ENCODE assay signal across 8 cellular contexts in the genomic region with DNA sequence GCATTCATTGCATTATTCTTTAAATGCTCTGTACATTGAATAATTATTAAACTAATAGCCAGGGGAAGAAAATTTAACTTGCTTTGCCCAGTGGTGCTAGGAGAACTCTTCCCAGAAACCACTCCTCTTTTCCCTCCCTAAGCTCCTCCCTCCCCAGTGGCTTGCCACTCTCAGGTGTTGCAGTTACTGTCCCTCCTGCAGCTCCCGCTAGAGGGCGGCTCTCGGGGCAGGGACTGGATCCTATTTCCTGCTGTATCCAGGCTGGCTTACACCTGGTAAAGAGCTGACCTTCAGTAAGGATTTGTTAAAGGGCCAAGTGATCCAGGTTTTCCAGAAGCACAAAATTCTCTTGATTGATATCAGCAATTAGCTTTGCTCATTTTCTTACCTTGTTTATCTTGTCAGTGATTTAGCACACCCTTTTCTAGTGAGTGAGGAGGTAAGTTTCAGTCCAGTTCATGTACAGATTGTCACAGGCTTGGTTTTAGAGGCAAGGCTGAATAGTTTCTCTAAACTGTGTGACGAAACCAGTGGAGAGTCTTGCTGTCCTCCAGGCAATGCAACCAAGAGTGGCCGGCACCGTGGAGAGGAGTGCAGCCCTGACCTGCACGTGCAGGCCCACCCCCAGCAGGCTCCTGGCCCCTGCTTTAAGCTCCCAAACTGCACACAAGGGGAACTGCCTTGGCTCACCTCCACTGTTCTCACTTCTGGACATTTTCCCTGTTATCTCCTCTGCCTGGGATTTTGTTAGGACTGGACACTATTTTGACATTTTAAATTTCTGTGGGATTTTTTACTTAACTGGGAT.
DNase-seq lines count a peak whose midpoint lies in the region; ATAC-seq and TF ChIP-seq lines count a peak whose summit lies in the region.

No MANE protein-coding gene starts in this region.

- no peaks in the 10 kb centered on the region for H3K27me3 ChIP-seq in SJSA1 (replicated peaks)
- no peaks in the 10 kb centered on the region for H3K27me3 ChIP-seq in esophagus squamous epithelium
- no peaks in the 10 kb centered on the region for H3K27me3 ChIP-seq in prostate gland (replicated peaks; ENCODE audit: insufficient read depth)

- peak; percentile 23 for DNase-seq in NK-92 treated with Interleukin-12 subunit alpha and Interleukin-12 subunit beta, amount 100 ng/mL, for 24 hours (lab: John Stamatoyannopoulos, UW)
- no peak for DNase-seq in NK-92 (lab: John Stamatoyannopoulos, UW; ENCODE audit: unreplicated experiment)
- DNase-seq in LNCaP clone FGC (ENCODE audit: low read depth), result peak; percentile 74
- DNase-seq in SJSA1 (ENCODE audit: low read depth in 1 of 2, low spot score in 2 of 2), result peak; percentile 60 to 80
- no peak for DNase-seq in esophagus squamous epithelium (lab: John Stamatoyannopoulos, UW)
- DNase-seq in prostate gland (ENCODE audit: low spot score), result peak; percentile 44
- DNase-seq in HCEC 1CT, result no peak

- H3K36me3 ChIP-seq in SJSA1 (no peaks in the 10 kb centered on the region), esophagus squamous epithelium (no peaks in the 10 kb centered on the region), prostate gland (no peaks in the 10 kb centered on the region)

- H3K27ac ChIP-seq in SJSA1, result no peak overlapping the region
- no peak overlapping the region for H3K27ac ChIP-seq in esophagus squamous epithelium
- H3K27ac ChIP-seq in prostate gland, result no peak overlapping the region

- intact Hi-C loops in esophagus squamous epithelium (cut with DNase I), result no loop called here
- intact Hi-C loops in prostate gland (cut with DNase I), result no loop called here

- no peak for TF ChIP-seq POLR2A in esophagus squamous epithelium (IDR thresholded peaks at IDR 0.05)
- TF ChIP-seq POLR2A in prostate gland (IDR thresholded peaks at IDR 0.05), result no peak

- H3K9me3 ChIP-seq in SJSA1 (replicated peaks) (no peaks in the 10 kb centered on the region), esophagus squamous epithelium (no peaks in the 10 kb centered on the region), prostate gland (no peaks in the 10 kb centered on the region)

- 56 to 58% methylated on average over 7 of the region's 7 CpGs for WGBS in esophagus squamous epithelium, 2 donors
- 53% methylated on average over 7 of the region's 7 CpGs for WGBS in prostate gland

- peak; percentile 78 for ATAC-seq in GM21786 (IDR thresholded peaks at IDR 0.05; ENCODE audit: unreplicated experiment)

- TF ChIP-seq CTCF in LNCaP clone FGC (IDR thresholded peaks at IDR 0.05; ENCODE audit: control insufficient read depth, extremely low read depth, insufficient read depth), result peak; percentile 96
- TF ChIP-seq CTCF in esophagus squamous epithelium (IDR thresholded peaks at IDR 0.05), result peak in 5 of 6 experiments; percentile 40 to 82 (median 59)
- peak in 3 of 4 experiments; percentile 20 to 55 (median 43) for TF ChIP-seq CTCF in prostate gland (IDR thresholded peaks at IDR 0.05)

- H3K4me3 ChIP-seq in LNCaP clone FGC (ENCODE audit: low read depth, low read length), result no peak overlapping the region
- no peak overlapping the region for H3K4me3 ChIP-seq in SJSA1
- no peak overlapping the region for H3K4me3 ChIP-seq in esophagus squamous epithelium
- H3K4me3 ChIP-seq in prostate gland, result no peak overlapping the region

- no peaks in the 10 kb centered on the region for H3K4me1 ChIP-seq in SJSA1 (replicated peaks)
- peaks cover 0 to 24% (median 0%) of the 10 kb centered on the region in 3 donors for H3K4me1 ChIP-seq in esophagus squamous epithelium
- H3K4me1 ChIP-seq in prostate gland (replicated peaks), result no peaks in the 10 kb centered on the region

Comparison
In these comparisons a context has a peak if more than half of its experiments do, and no peak if none do; other contexts are left out.
1. DNase-seq: peak in NK-92 treated with Interleukin-12 subunit alpha and Interleukin-12 subunit beta, amount 100 ng/mL, for 24 hours (single experiment), LNCaP clone FGC (single experiment), SJSA1 (2 of 2) and prostate gland (single experiment); none in NK-92 (single experiment), esophagus squamous epithelium (single experiment) and HCEC 1CT (single experiment).
2. CTCF ChIP-seq: peak in every context shown above with its lines; median percentile 96 in LNCaP clone FGC; 59 in esophagus squamous epithelium; 43 in prostate gland.